1 cellular context compared by ENCODE assay signal in the genomic region with DNA sequence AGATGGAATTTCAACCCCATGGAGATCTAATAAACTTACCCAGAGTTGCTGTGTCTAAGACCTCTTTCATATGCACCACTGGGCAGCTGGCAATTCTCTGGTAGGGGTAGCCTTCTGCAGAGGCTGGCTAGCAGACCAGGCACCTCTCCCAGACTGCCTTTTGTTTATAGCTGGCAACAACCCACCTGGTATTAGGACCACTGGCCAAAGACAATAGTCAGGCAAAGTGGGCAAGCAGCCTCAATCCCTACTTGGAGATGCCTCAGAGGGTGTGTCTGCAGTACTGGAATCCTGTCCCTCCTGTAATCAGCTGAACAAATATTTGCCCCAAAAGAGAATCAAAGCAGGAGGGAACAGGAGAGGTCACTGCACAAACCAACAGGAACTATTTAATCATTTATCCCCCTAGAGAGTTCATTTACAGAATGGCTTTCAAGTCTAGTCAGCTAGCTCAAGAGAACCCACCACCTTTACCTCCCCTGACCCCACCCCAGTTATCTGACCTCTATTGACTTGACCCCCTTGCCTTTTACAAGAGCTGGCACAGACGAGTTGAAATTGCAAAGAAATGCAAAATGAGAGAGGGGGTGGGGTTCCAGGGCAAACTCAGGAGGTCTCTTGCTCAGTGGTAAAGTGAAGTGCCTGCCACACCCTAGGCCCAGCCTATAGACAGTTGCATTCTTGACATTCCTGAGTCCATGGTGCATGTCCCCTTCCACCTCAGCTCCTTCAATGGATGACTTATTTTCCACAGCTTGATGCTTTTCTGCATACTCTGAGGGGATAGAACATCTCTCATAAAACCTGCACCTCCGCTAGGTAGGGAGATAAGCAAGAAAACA.
TF ChIP-seq lines count a peak whose summit lies in the region.

No MANE protein-coding gene starts in this region.

TF ChIP-seq in HepG2, 621 proteins besides CTCF, POLR2A, EP300 and RAD21 (continued from another document and continues in another):
- TF ChIP-seq, protein P1, sequence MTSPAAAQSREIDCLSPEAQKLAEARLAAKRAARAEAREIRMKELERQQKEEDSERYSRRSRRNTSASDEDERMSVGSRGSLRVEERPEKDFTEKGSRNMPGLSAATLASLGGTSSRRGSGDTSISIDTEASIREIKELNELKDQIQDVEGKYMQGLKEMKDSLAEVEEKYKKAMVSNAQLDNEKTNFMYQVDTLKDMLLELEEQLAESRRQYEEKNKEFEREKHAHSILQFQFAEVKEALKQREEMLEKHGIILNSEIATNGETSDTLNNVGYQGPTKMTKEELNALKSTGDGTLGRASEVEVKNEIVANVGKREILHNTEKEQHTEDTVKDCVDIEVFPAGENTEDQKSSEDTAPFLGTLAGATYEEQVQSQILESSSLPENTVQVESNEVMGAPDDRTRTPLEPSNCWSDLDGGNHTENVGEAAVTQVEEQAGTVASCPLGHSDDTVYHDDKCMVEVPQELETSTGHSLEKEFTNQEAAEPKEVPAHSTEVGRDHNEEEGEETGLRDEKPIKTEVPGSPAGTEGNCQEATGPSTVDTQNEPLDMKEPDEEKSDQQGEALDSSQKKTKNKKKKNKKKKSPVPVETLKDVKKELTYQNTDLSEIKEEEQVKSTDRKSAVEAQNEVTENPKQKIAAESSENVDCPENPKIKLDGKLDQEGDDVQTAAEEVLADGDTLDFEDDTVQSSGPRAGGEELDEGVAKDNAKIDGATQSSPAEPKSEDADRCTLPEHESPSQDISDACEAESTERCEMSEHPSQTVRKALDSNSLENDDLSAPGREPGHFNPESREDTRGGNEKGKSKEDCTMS (CRISPR knock-in tag; conservative IDR thresholded peaks at IDR 0.05): no peak; the same call in 1 of the 2 replicates
- TF ChIP-seq ZNF256 (CRISPR knock-in tag; conservative IDR thresholded peaks at IDR 0.05): no peak; the same call in 1 of the 2 replicates
- peak; percentile 6 to 32; a peak in 3 of 4 replicates for TF ChIP-seq MAFK (conservative IDR thresholded peaks at IDR 0.05 in 1 of 2, IDR thresholded peaks at IDR 0.05 in 1 of 2; ENCODE audit: low read length in 2 of 2)
- no peak for TF ChIP-seq ZNF432 (CRISPR knock-in tag; IDR thresholded peaks at IDR 0.05; ENCODE audit: borderline replicate concordance)
- TF ChIP-seq, protein P2, sequence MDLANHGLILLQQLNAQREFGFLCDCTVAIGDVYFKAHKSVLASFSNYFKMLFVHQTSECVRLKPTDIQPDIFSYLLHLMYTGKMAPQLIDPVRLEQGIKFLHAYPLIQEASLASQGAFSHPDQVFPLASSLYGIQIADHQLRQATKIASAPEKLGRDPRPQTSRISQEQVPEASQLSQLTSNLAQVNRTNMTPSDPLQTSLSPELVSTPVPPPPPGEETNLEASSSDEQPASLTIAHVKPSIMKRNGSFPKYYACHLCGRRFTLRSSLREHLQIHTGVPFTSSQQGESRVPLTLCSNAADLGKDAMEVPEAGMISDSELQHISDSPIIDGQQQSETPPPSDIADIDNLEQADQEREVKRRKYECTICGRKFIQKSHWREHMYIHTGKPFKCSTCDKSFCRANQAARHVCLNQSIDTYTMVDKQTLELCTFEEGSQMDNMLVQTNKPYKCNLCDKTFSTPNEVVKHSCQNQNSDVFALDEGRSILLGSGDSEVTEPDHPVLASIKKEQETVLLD (CRISPR knock-in tag; IDR thresholded peaks at IDR 0.05; ENCODE audit: low read depth): no peak
- TF ChIP-seq TEAD2 (CRISPR knock-in tag; IDR thresholded peaks at IDR 0.05): 0 out of 2 replicates have a peak, but pooled peaks have one; percentile 24
- TF ChIP-seq SP5 (CRISPR knock-in tag; IDR thresholded peaks at IDR 0.05; ENCODE audit: borderline replicate concordance, low read depth): peak; percentile 93
- TF ChIP-seq ZNF564 (CRISPR knock-in tag; IDR thresholded peaks at IDR 0.05): no peak; the same call in 1 of the 2 replicates
- peak; percentile 69; the same call in 1 of the 2 replicates for TF ChIP-seq SRY (CRISPR knock-in tag; IDR thresholded peaks at IDR 0.05)
- peak; percentile 65; the same call in 1 of the 2 replicates for TF ChIP-seq ZNF652 (CRISPR knock-in tag; IDR thresholded peaks at IDR 0.05; ENCODE audit: borderline replicate concordance, low read depth)
- TF ChIP-seq, protein P3, sequence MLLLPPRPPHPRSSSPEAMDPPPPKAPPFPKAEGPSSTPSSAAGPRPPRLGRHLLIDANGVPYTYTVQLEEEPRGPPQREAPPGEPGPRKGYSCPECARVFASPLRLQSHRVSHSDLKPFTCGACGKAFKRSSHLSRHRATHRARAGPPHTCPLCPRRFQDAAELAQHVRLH (CRISPR knock-in tag; IDR thresholded peaks at IDR 0.05; ENCODE audit: borderline replicate concordance, low read depth): peak; percentile 70; the same call in 1 of the 2 replicates
- TF ChIP-seq, protein P4, sequence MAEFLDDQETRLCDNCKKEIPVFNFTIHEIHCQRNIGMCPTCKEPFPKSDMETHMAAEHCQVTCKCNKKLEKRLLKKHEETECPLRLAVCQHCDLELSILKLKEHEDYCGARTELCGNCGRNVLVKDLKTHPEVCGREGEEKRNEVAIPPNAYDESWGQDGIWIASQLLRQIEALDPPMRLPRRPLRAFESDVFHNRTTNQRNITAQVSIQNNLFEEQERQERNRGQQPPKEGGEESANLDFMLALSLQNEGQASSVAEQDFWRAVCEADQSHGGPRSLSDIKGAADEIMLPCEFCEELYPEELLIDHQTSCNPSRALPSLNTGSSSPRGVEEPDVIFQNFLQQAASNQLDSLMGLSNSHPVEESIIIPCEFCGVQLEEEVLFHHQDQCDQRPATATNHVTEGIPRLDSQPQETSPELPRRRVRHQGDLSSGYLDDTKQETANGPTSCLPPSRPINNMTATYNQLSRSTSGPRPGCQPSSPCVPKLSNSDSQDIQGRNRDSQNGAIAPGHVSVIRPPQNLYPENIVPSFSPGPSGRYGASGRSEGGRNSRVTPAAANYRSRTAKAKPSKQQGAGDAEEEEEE (CRISPR knock-in tag; IDR thresholded peaks at IDR 0.05; ENCODE audit: borderline replicate concordance): no peak
- peak; percentile 38; the same call in 1 of the 2 replicates for TF ChIP-seq SP4 (CRISPR knock-in tag; IDR thresholded peaks at IDR 0.05)
- no peak for TF ChIP-seq ZNF496 (CRISPR knock-in tag; IDR thresholded peaks at IDR 0.05; ENCODE audit: insufficient replicate concordance)
- peak; percentile 98 for TF ChIP-seq KLF9 (CRISPR knock-in tag; IDR thresholded peaks at IDR 0.05; ENCODE audit: low read depth)
- peak; percentile 23; the same call in 1 of the 2 replicates for TF ChIP-seq KMT2B (CRISPR knock-in tag; IDR thresholded peaks at IDR 0.05)
- TF ChIP-seq ZNF530 (CRISPR knock-in tag; IDR thresholded peaks at IDR 0.05; ENCODE audit: low read depth): no peak
- TF ChIP-seq MED1 (CRISPR knock-in tag; IDR thresholded peaks at IDR 0.05): peak; percentile 99
- peak; percentile 89 for TF ChIP-seq ZNF292 (CRISPR knock-in tag; IDR thresholded peaks at IDR 0.05; ENCODE audit: borderline replicate concordance, low read depth)
- TF ChIP-seq, protein P5, sequence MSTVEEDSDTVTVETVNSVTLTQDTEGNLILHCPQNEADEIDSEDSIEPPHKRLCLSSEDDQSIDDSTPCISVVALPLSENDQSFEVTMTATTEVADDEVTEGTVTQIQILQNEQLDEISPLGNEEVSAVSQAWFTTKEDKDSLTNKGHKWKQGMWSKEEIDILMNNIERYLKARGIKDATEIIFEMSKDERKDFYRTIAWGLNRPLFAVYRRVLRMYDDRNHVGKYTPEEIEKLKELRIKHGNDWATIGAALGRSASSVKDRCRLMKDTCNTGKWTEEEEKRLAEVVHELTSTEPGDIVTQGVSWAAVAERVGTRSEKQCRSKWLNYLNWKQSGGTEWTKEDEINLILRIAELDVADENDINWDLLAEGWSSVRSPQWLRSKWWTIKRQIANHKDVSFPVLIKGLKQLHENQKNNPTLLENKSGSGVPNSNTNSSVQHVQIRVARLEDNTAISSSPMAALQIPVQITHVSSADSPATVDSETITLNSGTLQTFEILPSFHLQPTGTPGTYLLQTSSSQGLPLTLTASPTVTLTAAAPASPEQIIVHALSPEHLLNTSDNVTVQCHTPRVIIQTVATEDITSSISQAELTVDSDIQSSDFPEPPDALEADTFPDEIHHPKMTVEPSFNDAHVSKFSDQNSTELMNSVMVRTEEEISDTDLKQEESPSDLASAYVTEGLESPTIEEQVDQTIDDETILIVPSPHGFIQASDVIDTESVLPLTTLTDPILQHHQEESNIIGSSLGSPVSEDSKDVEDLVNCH (CRISPR knock-in tag; IDR thresholded peaks at IDR 0.05): peak; percentile 21
- TF ChIP-seq ZNF543 (CRISPR knock-in tag; IDR thresholded peaks at IDR 0.05): 0 out of 2 replicates have a peak, but pooled peaks have one; percentile 48
- no peak; the same call in none of the 2 replicates for TF ChIP-seq ZNF350 (CRISPR knock-in tag; IDR thresholded peaks at IDR 0.05; ENCODE audit: borderline replicate concordance, low read depth)
- TF ChIP-seq, protein P6, sequence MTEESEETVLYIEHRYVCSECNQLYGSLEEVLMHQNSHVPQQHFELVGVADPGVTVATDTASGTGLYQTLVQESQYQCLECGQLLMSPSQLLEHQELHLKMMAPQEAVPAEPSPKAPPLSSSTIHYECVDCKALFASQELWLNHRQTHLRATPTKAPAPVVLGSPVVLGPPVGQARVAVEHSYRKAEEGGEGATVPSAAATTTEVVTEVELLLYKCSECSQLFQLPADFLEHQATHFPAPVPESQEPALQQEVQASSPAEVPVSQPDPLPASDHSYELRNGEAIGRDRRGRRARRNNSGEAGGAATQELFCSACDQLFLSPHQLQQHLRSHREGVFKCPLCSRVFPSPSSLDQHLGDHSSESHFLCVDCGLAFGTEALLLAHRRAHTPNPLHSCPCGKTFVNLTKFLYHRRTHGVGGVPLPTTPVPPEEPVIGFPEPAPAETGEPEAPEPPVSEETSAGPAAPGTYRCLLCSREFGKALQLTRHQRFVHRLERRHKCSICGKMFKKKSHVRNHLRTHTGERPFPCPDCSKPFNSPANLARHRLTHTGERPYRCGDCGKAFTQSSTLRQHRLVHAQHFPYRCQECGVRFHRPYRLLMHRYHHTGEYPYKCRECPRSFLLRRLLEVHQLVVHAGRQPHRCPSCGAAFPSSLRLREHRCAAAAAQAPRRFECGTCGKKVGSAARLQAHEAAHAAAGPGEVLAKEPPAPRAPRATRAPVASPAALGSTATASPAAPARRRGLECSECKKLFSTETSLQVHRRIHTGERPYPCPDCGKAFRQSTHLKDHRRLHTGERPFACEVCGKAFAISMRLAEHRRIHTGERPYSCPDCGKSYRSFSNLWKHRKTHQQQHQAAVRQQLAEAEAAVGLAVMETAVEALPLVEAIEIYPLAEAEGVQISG (CRISPR knock-in tag; IDR thresholded peaks at IDR 0.05): peak; percentile 76
- peak; percentile 25; the same call in 1 of the 2 replicates for TF ChIP-seq ZNF556 (CRISPR knock-in tag; IDR thresholded peaks at IDR 0.05; ENCODE audit: borderline replicate concordance)
- no peak for TF ChIP-seq GZF1 (CRISPR knock-in tag; IDR thresholded peaks at IDR 0.05)
- no peak; the same call in 1 of the 2 replicates for TF ChIP-seq ARID2 (CRISPR knock-in tag; IDR thresholded peaks at IDR 0.05; ENCODE audit: borderline replicate concordance)
- peak; percentile 97 for TF ChIP-seq PHF21A (CRISPR knock-in tag; IDR thresholded peaks at IDR 0.05)
- TF ChIP-seq ZNF737 (CRISPR knock-in tag; IDR thresholded peaks at IDR 0.05; ENCODE audit: borderline replicate concordance): no peak
- peak; percentile 89 for TF ChIP-seq ARNTL (CRISPR knock-in tag; IDR thresholded peaks at IDR 0.05)
- peak; percentile 44 for TF ChIP-seq DPF2 (CRISPR knock-in tag; IDR thresholded peaks at IDR 0.05; ENCODE audit: borderline replicate concordance, low read depth)
- TF ChIP-seq NAIF1 (CRISPR knock-in tag; IDR thresholded peaks at IDR 0.05; ENCODE audit: borderline replicate concordance): no peak; the same call in 1 of the 2 replicates
- peak; percentile 6; the same call in 1 of the 2 replicates for TF ChIP-seq ZFP82 (CRISPR knock-in tag; IDR thresholded peaks at IDR 0.05; ENCODE audit: borderline replicate concordance)
- TF ChIP-seq, protein P7, sequence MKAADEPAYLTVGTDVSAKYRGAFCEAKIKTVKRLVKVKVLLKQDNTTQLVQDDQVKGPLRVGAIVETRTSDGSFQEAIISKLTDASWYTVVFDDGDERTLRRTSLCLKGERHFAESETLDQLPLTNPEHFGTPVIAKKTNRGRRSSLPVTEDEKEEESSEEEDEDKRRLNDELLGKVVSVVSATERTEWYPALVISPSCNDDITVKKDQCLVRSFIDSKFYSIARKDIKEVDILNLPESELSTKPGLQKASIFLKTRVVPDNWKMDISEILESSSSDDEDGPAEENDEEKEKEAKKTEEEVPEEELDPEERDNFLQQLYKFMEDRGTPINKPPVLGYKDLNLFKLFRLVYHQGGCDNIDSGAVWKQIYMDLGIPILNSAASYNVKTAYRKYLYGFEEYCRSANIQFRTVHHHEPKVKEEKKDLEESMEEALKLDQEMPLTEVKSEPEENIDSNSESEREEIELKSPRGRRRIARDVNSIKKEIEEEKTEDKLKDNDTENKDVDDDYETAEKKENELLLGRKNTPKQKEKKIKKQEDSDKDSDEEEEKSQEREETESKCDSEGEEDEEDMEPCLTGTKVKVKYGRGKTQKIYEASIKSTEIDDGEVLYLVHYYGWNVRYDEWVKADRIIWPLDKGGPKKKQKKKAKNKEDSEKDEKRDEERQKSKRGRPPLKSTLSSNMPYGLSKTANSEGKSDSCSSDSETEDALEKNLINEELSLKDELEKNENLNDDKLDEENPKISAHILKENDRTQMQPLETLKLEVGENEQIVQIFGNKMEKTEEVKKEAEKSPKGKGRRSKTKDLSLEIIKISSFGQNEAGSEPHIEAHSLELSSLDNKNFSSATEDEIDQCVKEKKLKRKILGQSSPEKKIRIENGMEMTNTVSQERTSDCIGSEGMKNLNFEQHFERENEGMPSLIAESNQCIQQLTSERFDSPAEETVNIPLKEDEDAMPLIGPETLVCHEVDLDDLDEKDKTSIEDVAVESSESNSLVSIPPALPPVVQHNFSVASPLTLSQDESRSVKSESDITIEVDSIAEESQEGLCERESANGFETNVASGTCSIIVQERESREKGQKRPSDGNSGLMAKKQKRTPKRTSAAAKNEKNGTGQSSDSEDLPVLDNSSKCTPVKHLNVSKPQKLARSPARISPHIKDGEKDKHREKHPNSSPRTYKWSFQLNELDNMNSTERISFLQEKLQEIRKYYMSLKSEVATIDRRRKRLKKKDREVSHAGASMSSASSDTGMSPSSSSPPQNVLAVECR (CRISPR knock-in tag; IDR thresholded peaks at IDR 0.05; ENCODE audit: borderline replicate concordance): peak; percentile 93
- peak; percentile 98 for TF ChIP-seq TCF7 (IDR thresholded peaks at IDR 0.05; ENCODE audit: low read depth)
- no peak for TF ChIP-seq ZNF296 (CRISPR knock-in tag; conservative IDR thresholded peaks at IDR 0.05)
- TF ChIP-seq PAWR (CRISPR knock-in tag; IDR thresholded peaks at IDR 0.05; ENCODE audit: borderline replicate concordance): no peak
- TF ChIP-seq SIN3B (IDR thresholded peaks at IDR 0.05; ENCODE audit: low read length): no peak
- TF ChIP-seq, protein P8, sequence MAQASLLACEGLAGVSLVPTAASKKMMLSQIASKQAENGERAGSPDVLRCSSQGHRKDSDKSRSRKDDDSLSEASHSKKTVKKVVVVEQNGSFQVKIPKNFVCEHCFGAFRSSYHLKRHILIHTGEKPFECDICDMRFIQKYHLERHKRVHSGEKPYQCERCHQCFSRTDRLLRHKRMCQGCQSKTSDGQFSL (CRISPR knock-in tag; IDR thresholded peaks at IDR 0.05): peak; percentile 82
- TF ChIP-seq FOSL2 (CRISPR knock-in tag; IDR thresholded peaks at IDR 0.05): peak; percentile 78
- no peak for TF ChIP-seq ATF7 (IDR thresholded peaks at IDR 0.05)
- TF ChIP-seq ATF7 (CRISPR knock-in tag; IDR thresholded peaks at IDR 0.05): no peak; the same call in 1 of the 2 replicates
